ENCODE assay signal across 17 cellular contexts in the genomic region with DNA sequence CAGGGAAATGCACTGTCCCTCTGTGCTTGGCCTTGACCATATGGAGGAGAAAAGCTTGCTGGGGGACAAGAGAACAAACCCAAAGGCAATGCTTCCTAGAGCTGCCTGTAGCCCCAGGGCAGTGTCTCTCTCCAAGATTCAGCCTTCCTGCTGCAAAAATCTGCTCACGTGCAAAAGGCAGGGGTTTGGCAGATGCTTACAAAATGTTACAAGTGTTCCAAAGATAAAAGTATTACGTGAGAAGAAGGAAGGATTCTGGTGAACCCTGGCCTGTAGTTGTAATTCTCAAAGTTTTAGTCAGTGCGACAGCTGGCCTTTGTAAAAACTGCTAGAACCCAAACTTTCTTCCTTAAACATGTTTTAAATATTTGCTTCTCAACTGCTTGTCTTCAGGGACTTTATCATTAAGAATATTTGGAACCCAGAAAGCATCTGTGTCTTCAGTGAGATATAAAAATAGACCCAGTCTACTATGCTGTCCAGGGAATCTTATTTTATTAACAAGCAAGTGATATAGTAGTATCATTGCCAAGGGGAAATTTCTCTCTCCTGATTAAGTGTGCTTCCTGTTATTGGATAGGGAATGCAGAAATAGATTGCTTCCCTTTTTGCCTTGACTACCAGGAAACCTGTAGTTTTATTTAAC.
A peak's percentile ranks its signal among the peaks of the same experiment; 100 is the strongest.
DNase-seq lines count a peak whose midpoint lies in the region; ATAC-seq and TF ChIP-seq lines count a peak whose summit lies in the region.
"Had no signal": no experiment of that assay in that cellular context is flagged by ENCODE, and none has a peak within 500 bp of the region (broad histone marks: within the 10 kb centered on the region; RNA-seq: fewer than 3 reads in every experiment).

No MANE protein-coding gene starts in this region.

- TF ChIP-seq EP300 in ovary (IDR thresholded peaks at IDR 0.05) = no peak

- H3K4me1 ChIP-seq in ovary (ENCODE audit: insufficient read depth) (no peaks in the 10 kb centered on the region), gastrocnemius medialis (no peaks in the 10 kb centered on the region)

- no peaks in the 10 kb centered on the region for H3K36me3 ChIP-seq in BJ (ENCODE audit: control insufficient read depth, insufficient read depth, low read length)
- H3K36me3 ChIP-seq in ovary = no peaks in the 10 kb centered on the region
- no peaks in the 10 kb centered on the region for H3K36me3 ChIP-seq in gastrocnemius medialis

- TF ChIP-seq POLR2A in ovary (IDR thresholded peaks at IDR 0.05) (no peak), gastrocnemius medialis (IDR thresholded peaks at IDR 0.05) (no peak)

- no peaks in the 10 kb centered on the region for H3K9me3 ChIP-seq in ovary
- H3K9me3 ChIP-seq in gastrocnemius medialis = no peaks in the 10 kb centered on the region

- H3K27me3 ChIP-seq in BJ (ENCODE audit: control insufficient read depth, insufficient read depth, low read length) (no peaks in the 10 kb centered on the region), ovary (no peaks in the 10 kb centered on the region), gastrocnemius medialis (no peaks in the 10 kb centered on the region)

- intact Hi-C loops in ovary (cut with DNase I) = no loop called here
- intact Hi-C loops in gastrocnemius medialis (cut with DNase I; ENCODE audit: low total_unique reads) = loop anchor here (2.0 kb wide), 1 partner anchor 60 kb away; no protein-coding TSS in a partner anchor

- H3K4me3 ChIP-seq in BJ (ENCODE audit: low read depth, low read length) (no peak overlapping the region), ovary (no peak overlapping the region), gastrocnemius medialis (no peak overlapping the region)
- H3K4me3 ChIP-seq: GM12878, K562, smooth muscle cell had no signal

- TF ChIP-seq CTCF in BJ (IDR thresholded peaks at IDR 0.05; ENCODE audit: insufficient read depth, low read depth, low read length) (no peak), ovary (IDR thresholded peaks at IDR 0.05) (no peak), GM20000 (IDR thresholded peaks at IDR 0.05; ENCODE audit: extremely low read depth, missing control alignments) (no peak), gastrocnemius medialis (IDR thresholded peaks at IDR 0.05 in 4 of 5, conservative IDR thresholded peaks at IDR 0.05 in 1 of 5) (no peak)

- DNase-seq in BJ (ENCODE audit: low read depth) (peak; percentile 89), RPMI7951 (ENCODE audit: low read depth) (peak; percentile 83), fibroblast of the conjunctiva (ENCODE audit: low read depth) (peak; percentile 1), ovary (peak in 4 of 5 donors; percentile 10 to 38 (median 22)), GM20000 (ENCODE audit: low spot score) (no peak), gastrocnemius medialis (no peak), G401 (ENCODE audit: low spot score) (no peak)
- DNase-seq: activated T-cell treated with anti-CD3 and anti-CD28 coated beads, Interleukin-2, amount 50 U/mL, for 4 hours; DND-41; erythroblast; H7; NCI-H1105 treated with DMSO at 0.1 percent for 48 hours; stimulated activated naive CD4-positive, alpha-beta T cell treated with Interleukin-2 at 50 U/mL for 16 hours had no signal

- in situ Hi-C loops in gastrocnemius medialis (cut with MboI; ENCODE audit: low sequenced_read_pairs in 4 of 4) = no loop called here
- in situ Hi-C loops in G401 (cut with HindIII; ENCODE audit: low sequenced_read_pairs) = no loop called here

- H3K27ac ChIP-seq in ovary (no peak overlapping the region), gastrocnemius medialis (no peak overlapping the region)

- POLR2A ChIA-PET in BJ (lab: Charles Lee) = no interaction called here

- CTCF ChIA-PET in BJ (lab: Yijun Ruan, JAX) = no interaction called here

- WGBS in ovary, 3 donors = 17 to 31% (median 20%) methylated on average over 3 of the region's 3 CpGs

- ATAC-seq in HG03045 (IDR thresholded peaks at IDR 0.05; ENCODE audit: unreplicated experiment) (no peak), gastrocnemius medialis (no peak)
- ATAC-seq: activated T-cell treated with anti-CD3 and anti-CD28 coated beads, Interleukin-2, amount 50 U/mL, for 4 hours; GM12878; K562 had no signal

Comparison
In these comparisons a context has a peak if more than half of its experiments do, and no peak if none do; other contexts are left out.
1. DNase-seq: peak in BJ (single experiment), RPMI7951 (single experiment), fibroblast of the conjunctiva (single experiment) and ovary (4 of 5); none in GM20000 (single experiment), gastrocnemius medialis (0 of 2) and G401 (single experiment).